19 cellular contexts compared by ENCODE assay signal in genomic region chr20:32429745-32430360, GRCh38.
DNase-seq lines count a peak whose midpoint lies in the region; ATAC-seq and TF ChIP-seq lines count a peak whose summit lies in the region.
"Had no signal": no experiment of that assay in that cellular context is flagged by ENCODE, and none has a peak within 500 bp of the region (broad histone marks: within the 10 kb centered on the region; RNA-seq: fewer than 3 reads in every experiment).

No MANE protein-coding gene starts in this region.

- H3K36me3 Mint-ChIP-seq in activated naive CD4-positive, alpha-beta T cell treated with anti-CD3 and anti-CD28 coated beads, Interleukin-2, amount 50 U/mL, for 24 hours, result peaks cover 24% of the 10 kb centered on the region
- peaks cover 67% of the 10 kb centered on the region for H3K36me3 Mint-ChIP-seq in activated naive CD4-positive, alpha-beta T cell treated with anti-CD3 and anti-CD28 coated beads, Interleukin-2, amount 10 ng/mL, durations not matched to agents 7 days and 5 days
- peaks cover 46 to 74% of the 10 kb centered on the region in 2 donors for H3K36me3 Mint-ChIP-seq in stimulated activated naive B cell treated with anti-CD40 and anti-IgM and Interleukin-4, amounts not matched to agents 10 μg/mL and 1 μg/mL and 100 μg/mL, for 72 hours

- peak overlapping the region; percentile 24 for H3K27ac Mint-ChIP-seq in activated naive CD4-positive, alpha-beta T cell treated with anti-CD3 and anti-CD28 coated beads, Interleukin-2, amount 50 U/mL, for 24 hours
- no peak overlapping the region for H3K27ac Mint-ChIP-seq in activated naive CD4-positive, alpha-beta T cell treated with anti-CD3 and anti-CD28 coated beads, Interleukin-2, amount 10 ng/mL, durations not matched to agents 7 days and 5 days
- peak overlapping the region; percentile 80 for H3K27ac Mint-ChIP-seq in stimulated activated naive B cell treated with anti-CD40 and anti-IgM and Interleukin-4, amounts not matched to agents 10 μg/mL and 1 μg/mL and 100 μg/mL, for 72 hours
- H3K27ac Mint-ChIP-seq: B cell had no signal

- CTCF ChIA-PET in activated naive CD4-positive, alpha-beta T cell treated with anti-CD3 and anti-CD28 coated beads, Interleukin-2, amount 10 ng/mL, durations not matched to agents 7 days and 5 days (lab: Charles Lee), result no interaction called here

- no peaks in the 10 kb centered on the region for H3K27me3 ChIP-seq in SJSA1 (replicated peaks)

- H3K9me3 ChIP-seq in SJSA1 (replicated peaks), result no peaks in the 10 kb centered on the region

- peaks cover 72% of the 10 kb centered on the region for H3K36me3 ChIP-seq in SJSA1

- ATAC-seq in stimulated activated naive B cell treated with anti-CD40 and anti-IgM and Interleukin-4, amounts not matched to agents 10 μg/mL and 1 μg/mL and 100 μg/mL, for 72 hours (replicated peaks), result no peak
- ATAC-seq: Panc1 had no signal

- no peak overlapping the region for H3K4me3 ChIP-seq in SJSA1

- H3K4me1 Mint-ChIP-seq in activated naive CD4-positive, alpha-beta T cell treated with anti-CD3 and anti-CD28 coated beads, Interleukin-2, amount 50 U/mL, for 24 hours, result peaks cover 22% of the 10 kb centered on the region
- H3K4me1 Mint-ChIP-seq in activated naive CD4-positive, alpha-beta T cell treated with anti-CD3 and anti-CD28 coated beads, Interleukin-2, amount 10 ng/mL, durations not matched to agents 7 days and 5 days, result no peaks in the 10 kb centered on the region
- H3K4me1 Mint-ChIP-seq in stimulated activated naive B cell treated with anti-CD40 and anti-IgM and Interleukin-4, amounts not matched to agents 10 μg/mL and 1 μg/mL and 100 μg/mL, for 72 hours, result peaks cover 0 to 5% of the 10 kb centered on the region in 2 donors
- H3K4me1 Mint-ChIP-seq: B cell, CD14-positive monocyte had no signal

- H3K27ac ChIP-seq in SJSA1, result peak overlapping the region; percentile 47

- TF ChIP-seq CTCF in GM13977 (IDR thresholded peaks at IDR 0.05; ENCODE audit: extremely low read depth, insufficient read depth, missing control alignments), result no peak

- H3K4me3 Mint-ChIP-seq in activated naive CD4-positive, alpha-beta T cell treated with anti-CD3 and anti-CD28 coated beads, Interleukin-2, amount 50 U/mL, for 24 hours, result no peak overlapping the region
- H3K4me3 Mint-ChIP-seq in activated naive CD4-positive, alpha-beta T cell treated with anti-CD3 and anti-CD28 coated beads, Interleukin-2, amount 10 ng/mL, durations not matched to agents 7 days and 5 days, result no peak overlapping the region
- H3K4me3 Mint-ChIP-seq in stimulated activated naive B cell treated with anti-CD40 and anti-IgM and Interleukin-4, amounts not matched to agents 10 μg/mL and 1 μg/mL and 100 μg/mL, for 72 hours, result no peak overlapping the region
- H3K4me3 Mint-ChIP-seq: B cell, CD14-positive monocyte had no signal

- no peaks in the 10 kb centered on the region for H3K9me3 Mint-ChIP-seq in activated naive CD4-positive, alpha-beta T cell treated with anti-CD3 and anti-CD28 coated beads, Interleukin-2, amount 50 U/mL, for 24 hours
- H3K9me3 Mint-ChIP-seq in activated naive CD4-positive, alpha-beta T cell treated with anti-CD3 and anti-CD28 coated beads, Interleukin-2, amount 10 ng/mL, durations not matched to agents 7 days and 5 days, result no peaks in the 10 kb centered on the region
- H3K9me3 Mint-ChIP-seq in stimulated activated naive B cell treated with anti-CD40 and anti-IgM and Interleukin-4, amounts not matched to agents 10 μg/mL and 1 μg/mL and 100 μg/mL, for 72 hours, result no peaks in the 10 kb centered on the region
- H3K9me3 Mint-ChIP-seq: CD14-positive monocyte had no signal

- in situ Hi-C loops in GM13977 (cut with MboI; ENCODE audit: low pct_unique_long_range_greater_than_20kb, low sequenced_read_pairs, unreplicated experiment), result no loop called here

- DNase-seq in activated naive CD4-positive, alpha-beta T cell treated with anti-CD3 and anti-CD28 coated beads, Interleukin-2, amount 10 ng/mL, durations not matched to agents 7 days and 5 days, result no peak
- DNase-seq in GM13977 (ENCODE audit: low spot score) (peak; percentile 17), SJSA1 (ENCODE audit: low read depth in 1 of 2, low spot score in 2 of 2) (peak; percentile 64 to 94), LoVo (ENCODE audit: low spot score) (no peak)
- no peak for DNase-seq in stimulated activated naive B cell treated with anti-CD40 and anti-IgM and Interleukin-4, amounts not matched to agents 10 μg/mL and 1 μg/mL and 100 μg/mL, for 72 hours
- no peak for DNase-seq in activated effector memory CD4-positive, alpha-beta T cell treated with anti-CD3 and anti-CD28 coated beads, Interleukin-2, amount 50 U/mL, for 16 hours
- DNase-seq: EL, GF-D8, KG1, NCI-H1105, NCI-H2081, NCI-H2171, NCI-H345, NCI-H524, NCI-H82 had no signal

- H3K4me1 ChIP-seq in SJSA1 (replicated peaks), result peaks cover 25% of the 10 kb centered on the region

- H3K27me3 Mint-ChIP-seq in activated naive CD4-positive, alpha-beta T cell treated with anti-CD3 and anti-CD28 coated beads, Interleukin-2, amount 50 U/mL, for 24 hours, result no peaks in the 10 kb centered on the region
- H3K27me3 Mint-ChIP-seq in activated naive CD4-positive, alpha-beta T cell treated with anti-CD3 and anti-CD28 coated beads, Interleukin-2, amount 10 ng/mL, durations not matched to agents 7 days and 5 days, result no peaks in the 10 kb centered on the region
- no peaks in the 10 kb centered on the region for H3K27me3 Mint-ChIP-seq in stimulated activated naive B cell treated with anti-CD40 and anti-IgM and Interleukin-4, amounts not matched to agents 10 μg/mL and 1 μg/mL and 100 μg/mL, for 72 hours
- H3K27me3 Mint-ChIP-seq: B cell had no signal

Comparison
In these comparisons a context has a peak if more than half of its experiments do, and no peak if none do; other contexts are left out.
1. DNase-seq: peak in GM13977 (single experiment) and SJSA1 (2 of 2); none in activated naive CD4-positive, alpha-beta T cell treated with anti-CD3 and anti-CD28 coated beads, Interleukin-2, amount 10 ng/mL, durations not matched to agents 7 days and 5 days (single experiment), stimulated activated naive B cell treated with anti-CD40 and anti-IgM and Interleukin-4, amounts not matched to agents 10 μg/mL and 1 μg/mL and 100 μg/mL, for 72 hours (single experiment), LoVo (single experiment) and activated effector memory CD4-positive, alpha-beta T cell treated with anti-CD3 and anti-CD28 coated beads, Interleukin-2, amount 50 U/mL, for 16 hours (single experiment).